26 cellular contexts compared by ENCODE assay signal in genomic region chr6:25253371-25253770, GRCh38. TPM values are rescaled to one million over a fixed set of nuclear protein-coding genes. Genes with fewer than 3 reads are reported as not detected.
A peak's percentile ranks its signal among the peaks of the same experiment; 100 is the strongest.
DNase-seq lines count a peak whose midpoint lies in the region; ATAC-seq, FAIRE-seq and TF ChIP-seq lines count a peak whose summit lies in the region.
"Had no signal": no experiment of that assay in that cellular context is flagged by ENCODE, and none has a peak within 500 bp of the region (broad histone marks: within the 10 kb centered on the region; RNA-seq: fewer than 3 reads in every experiment).

No MANE protein-coding gene starts in this region.

- no peaks in the 10 kb centered on the region for H3K79me2 ChIP-seq in keratinocyte (ENCODE audit: control insufficient read depth, insufficient read depth, low read length)

- H3K4me1 ChIP-seq in keratinocyte (ENCODE audit: control insufficient read depth, extremely low read depth, insufficient read depth, low read length) (peaks cover 20% of the 10 kb centered on the region), tibial artery (peaks cover 0 to 7% (median 0%) of the 10 kb centered on the region in 4 donors)
- H3K4me1 ChIP-seq: left ventricle myocardium inferior had no signal

- H3K4me3 ChIP-seq in keratinocyte (ENCODE audit: control insufficient read depth in 2 of 3, extremely low read depth in 1 of 3, insufficient read depth in 2 of 3, low read depth in 1 of 3, low read length in 3 of 3) (no peak overlapping the region), tibial artery (no peak overlapping the region)
- H3K4me3 ChIP-seq: coronary artery, GM23338, left ventricle myocardium inferior, ovary had no signal

- H3K9me1 ChIP-seq in keratinocyte (ENCODE audit: control insufficient read depth, extremely low read depth, insufficient read depth, low read length), result no peaks in the 10 kb centered on the region

- no peak overlapping the region for H2AFZ ChIP-seq in keratinocyte (ENCODE audit: control insufficient read depth, low read length)
- H2AFZ ChIP-seq: GM23338 had no signal

- H3K9me3 ChIP-seq in keratinocyte (ENCODE audit: control insufficient read depth, low read depth, low read length), result no peaks in the 10 kb centered on the region
- H3K9me3 ChIP-seq in tibial artery, result no peaks in the 10 kb centered on the region
- H3K9me3 ChIP-seq: left ventricle myocardium inferior, ovary had no signal

- ATAC-seq in HG03565 (IDR thresholded peaks at IDR 0.05; ENCODE audit: unreplicated experiment), result no peak
- ATAC-seq: effector memory CD8-positive, alpha-beta T cell; esophagus mucosa; GM23338; naive thymus-derived CD8-positive, alpha-beta T cell; WTC11 had no signal

- H3K4me2 ChIP-seq in keratinocyte (ENCODE audit: control insufficient read depth, extremely low read depth, insufficient read depth, low read depth, low read length), result peak overlapping the region; percentile 57
- H3K4me2 ChIP-seq: GM23338 had no signal

- no peaks in the 10 kb centered on the region for H3K27me3 ChIP-seq in keratinocyte (ENCODE audit: control insufficient read depth, extremely low read depth, insufficient read depth, low read length)
- no peaks in the 10 kb centered on the region for H3K27me3 ChIP-seq in tibial artery
- H3K27me3 ChIP-seq: ovary had no signal

- DNase-seq in NCI-H146 (lab: John Stamatoyannopoulos, UW) (peak; percentile 58), NCI-H146 treated with DMSO at 0.1 percent for 48 hours (lab: John Stamatoyannopoulos, UW; ENCODE audit: unreplicated experiment) (no peak), NCI-H2029 treated with DMSO at 0.1 percent for 48 hours (lab: John Stamatoyannopoulos, UW) (peak; percentile 21), NCI-H748 treated with DMSO at 0.1 percent for 48 hours (lab: John Stamatoyannopoulos, UW) (peak; percentile 93), keratinocyte (ENCODE audit: low read depth, low spot score) (no peak), SIG-M5 (lab: John Stamatoyannopoulos, UW) (no peak), tibial artery (no peak)
- DNase-seq: activated naive CD4-positive, alpha-beta T cell treated with anti-CD3 and anti-CD28 coated beads, Interleukin-2, amount 10 ng/mL, durations not matched to agents 7 days and 5 days; amniotic stem cell; CD8-positive, alpha-beta memory T cell; DND-41; effector memory CD8-positive, alpha-beta T cell; left ventricle myocardium inferior; naive thymus-derived CD8-positive, alpha-beta T cell; NCI-H1048; NCI-H524 treated with DMSO at 0.1 percent for 48 hours; ovary; substantia nigra; T-helper 9 cell had no signal

- no peaks in the 10 kb centered on the region for H4K20me1 ChIP-seq in keratinocyte (ENCODE audit: control insufficient read depth, extremely low read depth, insufficient read depth, low read length)

- no peak overlapping the region for H3K9ac ChIP-seq in keratinocyte (ENCODE audit: control insufficient read depth, extremely low read depth, insufficient read depth, low read length)

- peak; percentile 43 for FAIRE-seq in keratinocyte (lab: Jason Lieb, UNC)
- FAIRE-seq: A204.1, frontal cortex had no signal

- H3K27ac ChIP-seq in keratinocyte (ENCODE audit: control insufficient read depth, insufficient read depth, low read length) (no peak overlapping the region), tibial artery (no peak overlapping the region)
- H3K27ac ChIP-seq: coronary artery, left ventricle myocardium inferior, ovary had no signal

- intact Hi-C loops in tibial artery (cut with DNase I; ENCODE audit: low total_unique reads), result no loop called here

- dilution Hi-C loops in keratinocyte (cut with MboI; ENCODE audit: extremely low pct_ligation_motif_present, low sequenced_read_pairs), result no loop called here

- no peak for TF ChIP-seq CTCF in keratinocyte (optimal IDR thresholded peaks at IDR 0.05 in 1 of 3, IDR thresholded peaks at IDR 0.05 in 1 of 3, conservative IDR thresholded peaks at IDR 0.05 in 1 of 3; ENCODE audit: extremely low read depth in 1 of 3, insufficient read depth in 2 of 3, low read length in 3 of 3)
- no peak for TF ChIP-seq CTCF in tibial artery (IDR thresholded peaks at IDR 0.05)

- H3K36me3 ChIP-seq in keratinocyte (ENCODE audit: control insufficient read depth in 2 of 2, extremely low read depth in 1 of 2, insufficient read depth in 2 of 2, low read length in 2 of 2) (no peaks in the 10 kb centered on the region), tibial artery (no peaks in the 10 kb centered on the region)
- H3K36me3 ChIP-seq: left ventricle myocardium inferior, ovary had no signal

RNA-seq across cellular contexts. Expression of gene CARMIL1, which starts 25.8 kb away (rescaled TPM):
- polyA plus RNA-seq in keratinocyte, result 13.9 to 18.9 TPM (median 13.9 TPM) in 3 replicates
- 9.6 TPM for polyA plus RNA-seq in keratinocyte (2011; ENCODE audit: low read depth)
- polyA plus RNA-seq in keratinocyte (2011; cell fraction: cytosol; rRNA removed), result 10.8 and 16.1 TPM in 2 replicates
- polyA plus RNA-seq in keratinocyte (2011; cell fraction: nucleus; rRNA removed), result 23.0 and 24.5 TPM in 2 replicates
- polyA plus RNA-seq in keratinocyte (2012; ENCODE audit: low replicate concordance), result 12.9 and 18.1 TPM in 2 replicates
- polyA minus RNA-seq in keratinocyte, result 9.4 to 28.2 TPM (median 16.1 TPM) in 3 replicates
- 12.3 TPM for polyA minus RNA-seq in keratinocyte (2011; cell fraction: cytosol; rRNA and poly(A)+ RNA removed)
- 20.3 and 40.6 TPM in 2 replicates for polyA minus RNA-seq in keratinocyte (2011; cell fraction: nucleus; rRNA and poly(A)+ RNA removed)
- polyA plus RNA-seq: CD8-positive, alpha-beta memory T cell had no signal

Comparison
In these comparisons a context has a peak if more than half of its experiments do, and no peak if none do; other contexts are left out.
1. DNase-seq: peak in NCI-H146 (single experiment), NCI-H2029 treated with DMSO at 0.1 percent for 48 hours (single experiment) and NCI-H748 treated with DMSO at 0.1 percent for 48 hours (single experiment); none in NCI-H146 treated with DMSO at 0.1 percent for 48 hours (single experiment), keratinocyte (single experiment), SIG-M5 (single experiment) and tibial artery (0 of 2).